ENCODE assay signal across 15 cellular contexts in genomic region chr15:100570735-100571363, GRCh38. TPM values are rescaled to one million over a fixed set of nuclear protein-coding genes. Genes with fewer than 3 reads are reported as not detected.
DNase-seq lines count a peak whose midpoint lies in the region; ATAC-seq lines count a peak whose summit lies in the region.
"Had no signal": no experiment of that assay in that cellular context is flagged by ENCODE, and none has a peak within 500 bp of the region (broad histone marks: within the 10 kb centered on the region; RNA-seq: fewer than 3 reads in every experiment).

No MANE protein-coding gene starts in this region.

- H3K36me3 ChIP-seq in SJCRH30: peaks cover 15% of the 10 kb centered on the region

- no peaks in the 10 kb centered on the region for H3K9me3 Mint-ChIP-seq in activated naive CD4-positive, alpha-beta T cell treated with anti-CD3 and anti-CD28 coated beads, Interleukin-2, amount 50 U/mL, for 24 hours
- H3K9me3 Mint-ChIP-seq: type B pancreatic cell had no signal

- no peaks in the 10 kb centered on the region for H3K27me3 ChIP-seq in SJCRH30

- no peak for DNase-seq in activated naive CD4-positive, alpha-beta T cell treated with anti-CD3 and anti-CD28 coated beads, Interleukin-2, amount 50 U/mL, for 16 hours
- DNase-seq in SJCRH30 (no peak), SKM-1 (lab: John Stamatoyannopoulos, UW; ENCODE audit: unreplicated experiment) (no peak)
- DNase-seq: left cardiac atrium, psoas muscle, SW 1271 had no signal

- H3K4me3 Mint-ChIP-seq in activated naive CD4-positive, alpha-beta T cell treated with anti-CD3 and anti-CD28 coated beads, Interleukin-2, amount 50 U/mL, for 24 hours: peak overlapping the region; percentile 70
- H3K4me3 Mint-ChIP-seq: type B pancreatic cell had no signal

- H3K36me3 Mint-ChIP-seq in activated naive CD4-positive, alpha-beta T cell treated with anti-CD3 and anti-CD28 coated beads, Interleukin-2, amount 50 U/mL, for 24 hours: peaks cover 24% of the 10 kb centered on the region

- no peak overlapping the region for H3K4me3 ChIP-seq in SJCRH30
- H3K4me3 ChIP-seq: psoas muscle had no signal

- H3K4me1 Mint-ChIP-seq in activated naive CD4-positive, alpha-beta T cell treated with anti-CD3 and anti-CD28 coated beads, Interleukin-2, amount 50 U/mL, for 24 hours: peaks cover 63% of the 10 kb centered on the region

- no peaks in the 10 kb centered on the region for H3K9me3 ChIP-seq in SJCRH30 (replicated peaks)
- H3K9me3 ChIP-seq: psoas muscle had no signal

- no peaks in the 10 kb centered on the region for H3K27me3 Mint-ChIP-seq in activated naive CD4-positive, alpha-beta T cell treated with anti-CD3 and anti-CD28 coated beads, Interleukin-2, amount 50 U/mL, for 24 hours
- H3K27me3 Mint-ChIP-seq: type B pancreatic cell had no signal

- H3K27ac ChIP-seq in SJCRH30: no peak overlapping the region
- H3K27ac ChIP-seq: psoas muscle had no signal

- H3K4me1 ChIP-seq in SJCRH30: no peaks in the 10 kb centered on the region

- H3K27ac Mint-ChIP-seq in activated naive CD4-positive, alpha-beta T cell treated with anti-CD3 and anti-CD28 coated beads, Interleukin-2, amount 50 U/mL, for 24 hours: peak overlapping the region; percentile 85
- H3K27ac Mint-ChIP-seq: type B pancreatic cell had no signal

- ATAC-seq in GM21825 (IDR thresholded peaks at IDR 0.05; ENCODE audit: unreplicated experiment): peak; percentile 87
- ATAC-seq in HG03565 (IDR thresholded peaks at IDR 0.05; ENCODE audit: unreplicated experiment): peak; percentile 60
- no peak for ATAC-seq in HG03469 (IDR thresholded peaks at IDR 0.05; ENCODE audit: unreplicated experiment)
- ATAC-seq in esophagus mucosa: no peak
- ATAC-seq: HCT116 had no signal

RNA-seq across cellular contexts. Expression of gene LINS1, which starts 31.1 kb away (rescaled TPM):
- 14.6 TPM for total RNA-seq in esophagus mucosa
- total RNA-seq in SJCRH30 (2014; rRNA removed; shearing (Covaris generic)): 21.6 and 27.8 TPM in 2 replicates

RNA-seq across cellular contexts. Expression of gene ASB7, which starts 31.5 kb away (rescaled TPM):
- 8.3 TPM for total RNA-seq in esophagus mucosa
- total RNA-seq in SJCRH30 (2014; rRNA removed; shearing (Covaris generic)): 14.9 and 16.2 TPM in 2 replicates

RNA-seq across cellular contexts. Expression of gene CERS3, which starts 42.1 kb away (rescaled TPM):
- total RNA-seq in esophagus mucosa: 120 TPM
- 0.05 and 0.16 TPM in 2 replicates for total RNA-seq in SJCRH30 (2014; rRNA removed; shearing (Covaris generic))
- total RNA-seq: fibroblast of villous mesenchyme, G401 had no signal

Comparison
In these comparisons a context has a peak if more than half of its experiments do, and no peak if none do; other contexts are left out.
1. ATAC-seq: peak in GM21825 (single experiment) and HG03565 (single experiment); none in HG03469 (single experiment) and esophagus mucosa (single experiment).
2. RNA of gene CERS3, which starts 42.1 kb away (total RNA-seq): 120 TPM in esophagus mucosa (single experiment); 0.05 to 0.16 TPM in SJCRH30; every median in the first group is over 100 times any median in the second.